8 cellular contexts compared by ENCODE assay signal in the genomic region with DNA sequence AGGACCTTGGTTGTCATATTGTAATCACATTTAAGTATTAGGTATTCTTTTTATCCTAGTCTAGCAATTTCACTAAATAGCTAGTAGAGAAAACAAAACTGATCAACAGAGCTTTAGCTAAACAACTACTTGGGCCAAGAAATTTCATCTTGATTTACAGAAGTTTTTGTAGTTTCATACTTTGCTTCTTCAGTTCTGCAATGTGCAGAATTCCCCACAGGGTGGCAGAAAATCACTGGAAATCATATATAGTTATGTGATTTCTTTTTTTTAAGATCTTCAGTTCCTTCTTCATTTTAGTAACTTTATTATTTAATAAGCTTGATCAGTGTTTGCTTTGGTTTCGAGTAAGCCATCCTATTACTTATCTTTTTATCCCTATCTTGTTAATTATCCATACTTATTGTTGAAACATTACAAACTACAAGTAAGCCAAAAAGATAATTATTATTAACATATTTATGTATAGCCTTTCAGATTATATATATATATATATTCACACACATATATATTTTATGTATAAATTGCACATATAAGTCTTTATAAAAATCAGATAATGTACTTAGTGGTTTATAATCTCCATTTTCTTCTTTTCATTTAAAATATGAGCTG. TPM values are rescaled to one million over a fixed set of nuclear protein-coding genes. Genes with fewer than 3 reads are reported as not detected.
DNase-seq lines count a peak whose midpoint lies in the region; ATAC-seq and TF ChIP-seq lines count a peak whose summit lies in the region.

No MANE protein-coding gene starts in this region.

- no peaks in the 10 kb centered on the region for H3K27me3 Mint-ChIP-seq in CD4-positive, alpha-beta memory T cell
- peaks cover 2% of the 10 kb centered on the region for H3K27me3 Mint-ChIP-seq in HFFc6 (ENCODE audit: insufficient read depth)

- H3K4me3 Mint-ChIP-seq in CD4-positive, alpha-beta memory T cell, result peak overlapping the region in 7 of 8 donors; percentile 60 to 79 (median 68)
- H3K4me3 Mint-ChIP-seq in HFFc6, result peak overlapping the region; percentile 10; the same call in 1 of the 2 replicates

- no peak overlapping the region for H3K4me3 ChIP-seq in CD4-positive, alpha-beta memory T cell (ENCODE audit: low read length in 2 of 2)
- H3K4me3 ChIP-seq in Peyer's patch, result no peak overlapping the region
- no peak overlapping the region for H3K4me3 ChIP-seq in astrocyte of the cerebellum (ENCODE audit: low read depth, low read length)
- H3K4me3 ChIP-seq in kidney epithelial cell (ENCODE audit: low read depth, low read length), result no peak overlapping the region

- H3K9me3 ChIP-seq in CD4-positive, alpha-beta memory T cell (ENCODE audit: control insufficient read depth in 1 of 2, low read length in 2 of 2), result no peaks in the 10 kb centered on the region
- H3K9me3 ChIP-seq in Peyer's patch, result no peaks in the 10 kb centered on the region

- H3K27ac ChIP-seq in CD4-positive, alpha-beta memory T cell (ENCODE audit: low read depth, low read length), result no peak overlapping the region
- H3K27ac ChIP-seq in Peyer's patch, result no peak overlapping the region

- TF ChIP-seq CTCF in HFFc6 (IDR thresholded peaks at IDR 0.05), result peak; percentile 89
- TF ChIP-seq CTCF in Peyer's patch (IDR thresholded peaks at IDR 0.05), result peak in 5 of 6 experiments; percentile 55 to 82 (median 71)
- TF ChIP-seq CTCF in astrocyte of the cerebellum (IDR thresholded peaks at IDR 0.05; ENCODE audit: low read depth, low read length, missing control alignments), result peak; percentile 54
- TF ChIP-seq CTCF in kidney epithelial cell (IDR thresholded peaks at IDR 0.05; ENCODE audit: insufficient read depth, low read length, poor library complexity, severe bottlenecking), result peak; percentile 53

- H3K27ac Mint-ChIP-seq in CD4-positive, alpha-beta memory T cell, result peak overlapping the region; percentile 85 to 95 (median 90)
- 0 out of 2 replicates have a peak overlapping the region, but pooled peaks have one; percentile 15 for H3K27ac Mint-ChIP-seq in HFFc6

- H3K4me1 ChIP-seq in CD4-positive, alpha-beta memory T cell (ENCODE audit: insufficient read depth, low read length), result peaks cover 23% of the 10 kb centered on the region
- H3K4me1 ChIP-seq in Peyer's patch, result peaks cover 0 to 17% (median 3%) of the 10 kb centered on the region in 4 donors

- intact Hi-C loops in CD4-positive, alpha-beta memory T cell (cut with micrococcal nuclease), result loop anchor here (1.0 to 5.0 kb wide), 5 partner anchors 436 to 1241 kb away; no protein-coding TSS in a partner anchor

- CTCF ChIA-PET in CD4-positive, alpha-beta memory T cell (lab: Charles Lee; ENCODE audit: partially characterized antibody), result interaction anchor here (0.5 to 4.5 kb wide), 22 partner anchors 11 to 1240 kb away, joined by 3 to 20 read pairs (median 5); partner anchors contain the start of gene GTF2A2

- no peak for TF ChIP-seq POLR2A in Peyer's patch (IDR thresholded peaks at IDR 0.05)

- peak; percentile 47 to 54 (median 50) for DNase-seq in CD4-positive, alpha-beta memory T cell
- DNase-seq in HFFc6 (peak; percentile 34), Peyer's patch (peak in 2 of 3 donors; percentile 53 to 76), astrocyte of the cerebellum (ENCODE audit: low read depth) (peak; percentile 23), kidney epithelial cell (ENCODE audit: low read depth) (no peak), stromal cell of bone marrow (ENCODE audit: low read depth) (peak; percentile 42), COLO829 (ENCODE audit: low spot score) (no peak)

- no peaks in the 10 kb centered on the region for H3K27me3 ChIP-seq in CD4-positive, alpha-beta memory T cell (ENCODE audit: insufficient read depth, low read length)
- no peaks in the 10 kb centered on the region for H3K27me3 ChIP-seq in Peyer's patch
- no peaks in the 10 kb centered on the region for H3K27me3 ChIP-seq in kidney epithelial cell (ENCODE audit: control insufficient read depth, insufficient read depth, low read length)

- ATAC-seq in GM19395 (IDR thresholded peaks at IDR 0.05; ENCODE audit: unreplicated experiment), result no peak

- no peaks in the 10 kb centered on the region for H3K9me3 Mint-ChIP-seq in CD4-positive, alpha-beta memory T cell
- no peaks in the 10 kb centered on the region for H3K9me3 Mint-ChIP-seq in HFFc6

- no peaks in the 10 kb centered on the region for H3K36me3 ChIP-seq in CD4-positive, alpha-beta memory T cell (ENCODE audit: insufficient read depth, low read length)
- H3K36me3 ChIP-seq in Peyer's patch (peaks cover 0 to 2% (median 0%) of the 10 kb centered on the region in 3 donors), kidney epithelial cell (ENCODE audit: control insufficient read depth, insufficient read depth, low read length) (no peaks in the 10 kb centered on the region)

- peaks cover 17 to 38% (median 24%) of the 10 kb centered on the region in 4 donors for H3K4me1 Mint-ChIP-seq in CD4-positive, alpha-beta memory T cell
- H3K4me1 Mint-ChIP-seq in HFFc6 (ENCODE audit: low read depth), result peaks cover 34% of the 10 kb centered on the region

- in situ Hi-C loops in astrocyte of the cerebellum (cut with HindIII; ENCODE audit: low sequenced_read_pairs), result loop anchor here (10.0 kb wide), 2 partner anchors 634 to 754 kb away; no protein-coding TSS in a partner anchor

- POLR2A ChIA-PET in CD4-positive, alpha-beta memory T cell (lab: Charles Lee; ENCODE audit: partially characterized antibody), result interaction anchor here (1.2 to 4.9 kb wide), 3 partner anchors 34 to 707 kb away, joined by 4 to 62 read pairs (median 6); partner anchors contain the start of genes ANXA2 and GTF2A2

- peaks cover 1 to 16% of the 10 kb centered on the region in 2 donors for H3K36me3 Mint-ChIP-seq in CD4-positive, alpha-beta memory T cell
- peaks cover 2% of the 10 kb centered on the region; the same call in 1 of the 2 replicates for H3K36me3 Mint-ChIP-seq in HFFc6 (ENCODE audit: low read depth)

RNA-seq across cellular contexts. Expression of gene BNIP2, which starts 2.2 kb away (rescaled TPM):
- 10 to 100 TPM; 86.9 to 87.9 TPM for total RNA-seq in CD4-positive, alpha-beta memory T cell
- polyA plus RNA-seq in CD4-positive, alpha-beta memory T cell, result 100 to 1,000 TPM; 105 to 138 TPM
- total RNA-seq in HFFc6 (2021; fragmentation: NEBNext Ultra II Directional; extraction: Animal tissue kit (Norgen Biotek cat#: 25700)), result 10 to 100 TPM; 60.8 to 68.0 (median 63.5) TPM
- 100 to 1,000 TPM; 134 to 261 (median 147) TPM for total RNA-seq in Peyer's patch
- total RNA-seq in kidney epithelial cell, result 105 and 113 TPM in 2 replicates

RNA-seq across cellular contexts. Expression of gene GTF2A2, which starts 34.0 kb away (rescaled TPM):
- total RNA-seq in CD4-positive, alpha-beta memory T cell, result 10 to 100 TPM; 58.5 to 64.6 TPM
- 100 to 1,000 TPM; 118 to 127 TPM for polyA plus RNA-seq in CD4-positive, alpha-beta memory T cell
- 100 to 1,000 TPM; 162 to 183 (median 183) TPM for total RNA-seq in HFFc6 (2021; fragmentation: NEBNext Ultra II Directional; extraction: Animal tissue kit (Norgen Biotek cat#: 25700))
- total RNA-seq in Peyer's patch, result 10 to 100 TPM; 18.8 to 75.1 (median 22.9) TPM
- 33.5 and 36.9 TPM in 2 replicates for total RNA-seq in kidney epithelial cell

Comparison
In these comparisons a context has a peak if more than half of its experiments do, and no peak if none do; other contexts are left out.
1. DNase-seq: peak in CD4-positive, alpha-beta memory T cell (5 of 5), HFFc6 (single experiment), Peyer's patch (2 of 3), astrocyte of the cerebellum (single experiment) and stromal cell of bone marrow (single experiment); none in kidney epithelial cell (single experiment) and COLO829 (single experiment).
2. Peak in every context shown above with its lines, with median percentiles within 50 percentile points of each other: CTCF ChIP-seq.